Comparison of ENCODE assay signal across 21 cellular contexts in the genomic region with DNA sequence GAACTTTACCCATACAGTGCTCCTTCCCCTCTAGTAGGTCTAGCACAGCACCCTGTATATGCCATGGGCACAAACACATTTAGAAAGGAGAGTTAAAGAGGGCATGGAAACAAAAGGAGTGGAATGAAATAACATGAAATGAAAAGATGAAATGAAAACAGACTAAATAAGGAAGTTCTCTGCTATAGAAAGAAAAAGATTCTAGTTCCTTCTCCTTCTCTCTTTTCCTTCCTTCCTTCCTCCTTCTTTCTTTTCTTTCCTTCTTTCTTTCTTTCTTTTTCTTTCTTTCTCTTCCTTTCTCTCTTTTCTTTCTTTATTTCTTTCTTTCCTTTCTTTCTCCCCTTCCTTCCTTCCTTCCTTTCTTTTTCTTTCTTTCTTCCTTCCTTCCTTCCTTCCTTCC.
DNase-seq lines count a peak whose midpoint lies in the region; ATAC-seq, FAIRE-seq and TF ChIP-seq lines count a peak whose summit lies in the region.
"Had no signal": no experiment of that assay in that cellular context is flagged by ENCODE, and none has a peak within 500 bp of the region (broad histone marks: within the 10 kb centered on the region; RNA-seq: fewer than 3 reads in every experiment).

No MANE protein-coding gene starts in this region.

- BruUV-seq in MCF 10A (replicated peaks; lab: Mats Ljungman, UMichigan) (no TSS peak), mammary epithelial cell (replicated peaks; lab: Mats Ljungman, UMichigan) (no TSS peak), Caco-2 (replicated peaks; lab: Mats Ljungman, UMichigan) (no TSS peak), K562 (replicated peaks; lab: Mats Ljungman, UMichigan) (no TSS peak)

- no peaks in the 10 kb centered on the region for H4K20me1 ChIP-seq in mammary epithelial cell (ENCODE audit: insufficient read depth, low read length)
- no peaks in the 10 kb centered on the region for H4K20me1 ChIP-seq in K562 (replicated peaks; ENCODE audit: control insufficient read depth, insufficient read depth, low read length)
- H4K20me1 ChIP-seq: BLaER1 treated with 17β-estradiol and CSF1 and Interleukin-3, amounts not matched to agents 10 nM and 100 nM had no signal

- TF ChIP-seq POLR2A in K562 (conservative IDR thresholded peaks at IDR 0.05) = no peak

- dilution Hi-C loops in mammary epithelial cell (cut with HindIII; ENCODE audit: low sequenced_read_pairs) = no loop called here

- CTCF ChIA-PET in MCF 10A (lab: Yijun Ruan, JAX) = interaction anchor here (0.6 kb wide), 1 partner anchor 357 kb away, joined by 5 read pairs; no protein-coding TSS in a partner anchor
- CTCF ChIA-PET in mammary epithelial cell (lab: Charles Lee; ENCODE audit: low non-redundant PET) = no interaction called here
- CTCF ChIA-PET in Caco-2 (lab: Charles Lee) = no interaction called here
- CTCF ChIA-PET in K562 (lab: Yijun Ruan, JAX; ENCODE audit: low intra/inter-chr PET ratio) = no interaction called here

- no peak overlapping the region for H3K4me2 ChIP-seq in mammary epithelial cell (ENCODE audit: insufficient read depth, low read depth, low read length)
- no peak overlapping the region for H3K4me2 ChIP-seq in K562 (ENCODE audit: insufficient read depth, low read length)
- H3K4me2 ChIP-seq: A549; BLaER1 treated with 17β-estradiol and CSF1 and Interleukin-3, amounts not matched to agents 10 nM and 100 nM had no signal

- TF ChIP-seq EP300 in K562 (IDR thresholded peaks at IDR 0.05; ENCODE audit: low read length) = no peak

- H3K9me3 Mint-ChIP-seq in MCF 10A (ENCODE audit: unreplicated experiment) (peaks cover 11% of the 10 kb centered on the region), Caco-2 (ENCODE audit: unreplicated experiment) (no peaks in the 10 kb centered on the region)

- H3K27me3 ChIP-seq in mammary epithelial cell (ENCODE audit: insufficient read depth, low read length) (no peaks in the 10 kb centered on the region), Caco-2 (replicated peaks; ENCODE audit: control insufficient read depth, insufficient read depth, low read length) (no peaks in the 10 kb centered on the region), K562 (ENCODE audit: control insufficient read depth in 2 of 2, insufficient read depth in 2 of 2, low read length in 2 of 2) (no peaks in the 10 kb centered on the region)
- H3K27me3 ChIP-seq: BLaER1 treated with 17β-estradiol and CSF1 and Interleukin-3, amounts not matched to agents 10 nM and 100 nM had no signal

- H3K27ac ChIP-seq in mammary epithelial cell (ENCODE audit: insufficient read depth, low read depth, low read length) = no peak overlapping the region
- no peak overlapping the region for H3K27ac ChIP-seq in K562 (ENCODE audit: extremely low read depth, low read depth, low read length)
- H3K27ac ChIP-seq: 22Rv1; A549; BLaER1 treated with 17β-estradiol and CSF1 and Interleukin-3, amounts not matched to agents 10 nM and 100 nM; C4-2B had no signal

- H3K9me1 ChIP-seq in K562 (ENCODE audit: control insufficient read depth, insufficient read depth, low read length) = no peaks in the 10 kb centered on the region

- H2AFZ ChIP-seq in mammary epithelial cell (ENCODE audit: low read depth, low read length) (no peak overlapping the region), K562 (ENCODE audit: low read depth, low read length) (no peak overlapping the region)

- no peak for TF ChIP-seq RAD21 in K562 (CRISPR knock-in tag; conservative IDR thresholded peaks at IDR 0.05 in 1 of 2, IDR thresholded peaks at IDR 0.05 in 1 of 2)

- H3K4me3 Mint-ChIP-seq in MCF 10A (ENCODE audit: unreplicated experiment) = no peak overlapping the region
- H3K4me3 Mint-ChIP-seq in Caco-2 (ENCODE audit: unreplicated experiment) = no peak overlapping the region
- H3K4me3 Mint-ChIP-seq: B cell; CD4-positive, alpha-beta T cell; CD8-positive, alpha-beta T cell had no signal

- H3K9me3 ChIP-seq in mammary epithelial cell (replicated peaks; ENCODE audit: insufficient read depth, low read length) (no peaks in the 10 kb centered on the region), Caco-2 (no peaks in the 10 kb centered on the region), K562 (replicated peaks; ENCODE audit: control insufficient read depth, insufficient read depth, low read depth, low read length) (no peaks in the 10 kb centered on the region)
- H3K9me3 ChIP-seq: A549; BLaER1 treated with 17β-estradiol and CSF1 and Interleukin-3, amounts not matched to agents 10 nM and 100 nM had no signal

- no peaks in the 10 kb centered on the region for H3K4me1 Mint-ChIP-seq in MCF 10A (ENCODE audit: insufficient read depth, unreplicated experiment)
- no peaks in the 10 kb centered on the region for H3K4me1 Mint-ChIP-seq in Caco-2 (ENCODE audit: low read depth, unreplicated experiment)
- H3K4me1 Mint-ChIP-seq: B cell had no signal

- no peak for TF ChIP-seq CTCF in MCF 10A (IDR thresholded peaks at IDR 0.05; ENCODE audit: unreplicated experiment)
- TF ChIP-seq CTCF in mammary epithelial cell (conservative IDR thresholded peaks at IDR 0.05 in 1 of 2, IDR thresholded peaks at IDR 0.05 in 1 of 2; ENCODE audit: extremely low read depth in 1 of 2, insufficient read depth in 1 of 2, low read depth in 1 of 2, low read length in 2 of 2) = no peak
- no peak for TF ChIP-seq CTCF in Caco-2 (IDR thresholded peaks at IDR 0.05; ENCODE audit: insufficient read depth in 1 of 2, low read depth in 1 of 2, low read length in 1 of 2, severe bottlenecking in 1 of 2, unreplicated experiment in 1 of 2)
- no peak for TF ChIP-seq CTCF in K562 (IDR thresholded peaks at IDR 0.05 in 2 of 3, conservative IDR thresholded peaks at IDR 0.05 in 1 of 3; ENCODE audit: insufficient read depth in 2 of 3, low read depth in 1 of 3, low read length in 3 of 3)
- no peak for TF ChIP-seq CTCF in D721Med (IDR thresholded peaks at IDR 0.05; ENCODE audit: insufficient read depth, missing control alignments)

- H3K27ac Mint-ChIP-seq in MCF 10A (ENCODE audit: low read depth, unreplicated experiment) = peak overlapping the region; percentile 2
- peak overlapping the region; percentile 45 for H3K27ac Mint-ChIP-seq in Caco-2 (ENCODE audit: unreplicated experiment)
- H3K27ac Mint-ChIP-seq: B cell; CD4-positive, alpha-beta T cell; CD8-positive, alpha-beta T cell had no signal

- H3K4me1 ChIP-seq in mammary epithelial cell (ENCODE audit: insufficient read depth, low read length) (no peaks in the 10 kb centered on the region), Caco-2 (no peaks in the 10 kb centered on the region), K562 (replicated peaks in 1 of 2; ENCODE audit: control insufficient read depth in 2 of 2, insufficient read depth in 2 of 2, low read length in 2 of 2) (no peaks in the 10 kb centered on the region)
- H3K4me1 ChIP-seq: A549; BLaER1 treated with 17β-estradiol and CSF1 and Interleukin-3, amounts not matched to agents 10 nM and 100 nM had no signal

- H3K36me3 ChIP-seq in mammary epithelial cell (ENCODE audit: insufficient read depth, low read length) (no peaks in the 10 kb centered on the region), Caco-2 (ENCODE audit: control insufficient read depth, insufficient read depth, low read length) (no peaks in the 10 kb centered on the region), K562 (ENCODE audit: control insufficient read depth, insufficient read depth, low read length) (no peaks in the 10 kb centered on the region)
- H3K36me3 ChIP-seq: BLaER1 treated with 17β-estradiol and CSF1 and Interleukin-3, amounts not matched to agents 10 nM and 100 nM had no signal

- H3K4me3 ChIP-seq in mammary epithelial cell (replicated peaks in 1 of 3; ENCODE audit: insufficient read depth in 1 of 3, low read depth in 2 of 3, low read length in 3 of 3) = no peak overlapping the region
- H3K4me3 ChIP-seq in Caco-2 (ENCODE audit: low read depth, low read length) = no peak overlapping the region
- no peak overlapping the region for H3K4me3 ChIP-seq in K562
- H3K4me3 ChIP-seq: A549; BLaER1 treated with 17β-estradiol and CSF1 and Interleukin-3, amounts not matched to agents 10 nM and 100 nM had no signal

- intact Hi-C loops in MCF 10A (cut with micrococcal nuclease) = no loop called here
- intact Hi-C loops in mammary epithelial cell (cut with micrococcal nuclease) = no loop called here
- intact Hi-C loops in Caco-2 (cut with micrococcal nuclease; ENCODE audit: unreplicated experiment) = no loop called here
- intact Hi-C loops in K562 (cut with micrococcal nuclease) = no loop called here

- FAIRE-seq in K562 (lab: Jason Lieb, UNC) = no peak
- FAIRE-seq in D721Med (lab: Jason Lieb, UNC) = no peak
- FAIRE-seq: A549, G401.6, GM12891, GM19239 had no signal

- H3K79me2 ChIP-seq in mammary epithelial cell (ENCODE audit: insufficient read depth, low read length) (no peaks in the 10 kb centered on the region), K562 (ENCODE audit: control insufficient read depth, insufficient read depth, low read length) (no peaks in the 10 kb centered on the region)

- POLR2A ChIA-PET in MCF 10A (lab: Yijun Ruan, JAX) (no interaction called here), Caco-2 (lab: Charles Lee) (no interaction called here), K562 (lab: Yijun Ruan, JAX) (no interaction called here)

- DNase-seq in MCF 10A (ENCODE audit: unreplicated experiment) (no peak), mammary epithelial cell (no peak), Caco-2 (no peak), RKO (ENCODE audit: low spot score) (peak; percentile 1), K562 (ENCODE audit: extremely low read depth in 1 of 4, low spot score in 3 of 4) (no peak), HK-2 (ENCODE audit: unreplicated experiment) (no peak), D721Med (ENCODE audit: insufficient read length, low spot score) (no peak)
- DNase-seq: AML-193; CD4-positive, alpha-beta T cell; CD8-positive, alpha-beta T cell; DMS79 treated with DMSO at 0.1 percent for 48 hours; GF-D8 had no signal

- H3K9ac ChIP-seq in mammary epithelial cell (ENCODE audit: insufficient read depth, low read length) (no peak overlapping the region), K562 (ENCODE audit: insufficient read depth in 1 of 2, low read depth in 2 of 2, low read length in 2 of 2) (no peak overlapping the region)
- H3K9ac ChIP-seq: BLaER1 treated with 17β-estradiol and CSF1 and Interleukin-3, amounts not matched to agents 10 nM and 100 nM had no signal

- no peak for ATAC-seq in K562
- ATAC-seq in GM21737 (IDR thresholded peaks at IDR 0.05; ENCODE audit: unreplicated experiment) = no peak
- ATAC-seq: A549; CD8-positive, alpha-beta T cell had no signal

- H3K36me3 Mint-ChIP-seq in MCF 10A (ENCODE audit: insufficient read depth, unreplicated experiment) (no peaks in the 10 kb centered on the region), Caco-2 (ENCODE audit: insufficient read depth, unreplicated experiment) (no peaks in the 10 kb centered on the region)
- H3K36me3 Mint-ChIP-seq: CD8-positive, alpha-beta T cell had no signal

- in situ Hi-C loops in mammary epithelial cell (cut with MboI; ENCODE audit: low sequenced_read_pairs in 2 of 2) (no loop called here), K562 (cut with MboI) (no loop called here)

- H3K27me3 Mint-ChIP-seq in MCF 10A (ENCODE audit: insufficient read depth, unreplicated experiment) (no peaks in the 10 kb centered on the region), Caco-2 (ENCODE audit: insufficient read depth, unreplicated experiment) (no peaks in the 10 kb centered on the region)
- H3K27me3 Mint-ChIP-seq: B cell; CD4-positive, alpha-beta T cell had no signal

TF ChIP-seq in K562, 482 proteins besides CTCF, POLR2A, EP300 and RAD21 (continues in another document):
- TF ChIP-seq SETDB1 (IDR thresholded peaks at IDR 0.05; ENCODE audit: low read length) = no peak
- no peak for TF ChIP-seq ZNF347 (CRISPR knock-in tag; IDR thresholded peaks at IDR 0.05; ENCODE audit: low read depth)
